15 cellular contexts compared by ENCODE assay signal in the genomic region with DNA sequence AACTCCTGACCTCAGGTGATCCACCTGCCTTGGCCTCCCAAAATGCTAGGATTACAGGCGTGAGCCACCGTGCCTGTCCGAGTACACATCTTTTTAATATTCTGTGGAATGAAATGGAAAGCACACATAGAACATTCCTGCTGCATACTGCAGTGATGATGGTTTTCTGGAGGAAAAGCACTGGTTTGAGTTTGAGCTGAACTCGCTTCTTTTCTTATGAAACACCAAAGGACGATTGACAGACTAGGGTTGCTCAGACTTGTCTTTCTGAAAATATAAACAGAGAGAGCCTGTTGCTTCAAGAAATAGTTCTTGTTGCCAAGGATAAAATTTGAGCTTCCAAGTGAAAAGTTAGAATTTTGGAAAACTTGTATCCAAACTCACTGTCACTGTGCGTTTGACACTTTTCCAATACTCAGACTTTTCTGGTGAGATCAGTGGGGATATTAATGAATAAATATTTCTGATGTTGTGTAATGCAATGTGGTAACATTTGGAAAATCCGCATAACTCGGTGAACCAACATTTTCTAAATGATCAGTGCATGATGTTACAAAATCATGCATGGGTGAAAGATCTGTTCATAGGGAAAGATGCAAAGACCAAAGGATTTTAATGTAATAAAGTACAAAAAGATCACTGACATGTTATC. TPM values are rescaled to one million over a fixed set of nuclear protein-coding genes. Genes with fewer than 3 reads are reported as not detected.
"Had no signal": no experiment of that assay in that cellular context is flagged by ENCODE, and none has a peak within 500 bp of the region (broad histone marks: within the 10 kb centered on the region; RNA-seq: fewer than 3 reads in every experiment).

No MANE protein-coding gene starts in this region.

- H3K27me3 ChIP-seq: hepatocyte, upper lobe of right lung had no signal

- H3K9me3 ChIP-seq: upper lobe of right lung had no signal

- H3K4me1 ChIP-seq: upper lobe of right lung had no signal

- H3K27ac ChIP-seq: hepatocyte, upper lobe of right lung had no signal

- H3K4me3 ChIP-seq: hepatocyte, lung, upper lobe of right lung had no signal

- H2AFZ ChIP-seq: hepatocyte had no signal

- H3K79me2 ChIP-seq: hepatocyte had no signal

- DNase-seq: activated CD4-positive, alpha-beta memory T cell treated with anti-CD3 and anti-CD28 coated beads for 36 hours; activated effector memory CD4-positive, alpha-beta T cell treated with anti-CD3 and anti-CD28 coated beads, Interleukin-2, amount 50 U/mL, for 16 hours; activated T-cell treated with anti-CD3 and anti-CD28 coated beads, Interleukin-2, amount 50 U/mL, for 4 hours; amygdala; endodermal cell; naive thymus-derived CD8-positive, alpha-beta T cell; right cardiac atrium; upper lobe of right lung had no signal

- H3K4me2 ChIP-seq: hepatocyte had no signal

- ATAC-seq: activated CD4-positive, CD25-positive, alpha-beta regulatory T cell treated with anti-CD3 and anti-CD28 coated beads, Interleukin-2, amount 50 U/mL, for 24 hours; activated naive CD4-positive, alpha-beta T cell treated with anti-CD3 and anti-CD28 coated beads, Interleukin-2, amount 50 U/mL, for 72 hours; activated T-cell treated with anti-CD3 and anti-CD28 coated beads, Interleukin-2, amount 50 U/mL, for 4 hours; naive thymus-derived CD8-positive, alpha-beta T cell; right cardiac atrium; stimulated activated memory B cell treated with anti-CD40 and anti-IgM and Interleukin-4, amounts not matched to agents 10 μg/mL and 1 μg/mL and 100 μg/mL, for 72 hours; upper lobe of right lung had no signal

RNA-seq across cellular contexts. Expression of gene TMEM269, which starts 17.2 kb away (rescaled TPM):
- total RNA-seq: dermis microvascular lymphatic vessel endothelial cell, posterior vena cava, upper lobe of right lung had no signal
- polyA plus RNA-seq: right cardiac atrium had no signal
